In the genomic region with DNA sequence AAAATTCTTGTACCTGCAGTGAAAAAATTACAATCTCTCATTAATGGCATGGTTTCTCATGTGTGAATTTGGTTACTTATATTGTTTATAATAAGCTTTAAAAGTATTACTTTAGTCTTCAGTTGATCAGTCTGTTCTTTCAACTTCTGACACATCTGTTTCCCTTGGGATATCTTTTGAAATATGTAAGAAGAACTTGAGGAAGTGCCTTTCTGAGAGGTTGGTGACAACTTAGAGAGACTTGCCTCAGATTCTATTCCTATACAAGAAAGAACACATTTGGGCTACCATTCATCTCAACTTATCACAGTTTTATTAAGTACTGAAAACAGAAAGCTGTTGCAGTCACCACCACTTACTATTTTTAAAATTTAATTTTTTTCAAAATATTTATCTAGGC, we compare ENCODE assay signal across 34 cellular contexts. TPM values are rescaled to one million over a fixed set of nuclear protein-coding genes. Genes with fewer than 3 reads are reported as not detected.
"Had no signal": no experiment of that assay in that cellular context is flagged by ENCODE, and none has a peak within 500 bp of the region (broad histone marks: within the 10 kb centered on the region; RNA-seq: fewer than 3 reads in every experiment).

No MANE protein-coding gene starts in this region.

- H3K27ac Mint-ChIP-seq: activated CD4-positive, alpha-beta memory T cell treated with anti-CD3 and anti-CD28 coated beads, Interleukin-2, amount 10 ng/mL, durations not matched to agents 7 days and 5 days; activated CD4-positive, alpha-beta T cell treated with anti-CD3 and anti-CD28 coated beads, Interleukin-2, amount 10 ng/mL, durations not matched to agents 7 days and 5 days; activated naive CD4-positive, alpha-beta T cell treated with anti-CD3 and anti-CD28 coated beads, Interleukin-2, amount 10 ng/mL, durations not matched to agents 7 days and 5 days; activated naive CD4-positive, alpha-beta T cell treated with anti-CD3 and anti-CD28 coated beads, Interleukin-2, amount 50 U/mL, for 72 hours; activated naive CD8-positive, alpha-beta T cell treated with anti-CD3 and anti-CD28 coated beads, Interleukin-2, amount 10 ng/mL, durations not matched to agents 7 days and 5 days; activated T-cell treated with anti-CD3 and anti-CD28 coated beads, Interleukin-2, amount 50 U/mL, for 24 hours; activated T-cell treated with anti-CD3 and anti-CD28 coated beads, Interleukin-2, amount 50 U/mL, for 72 hours; dendritic cell treated with granulocyte-macrophage colony-stimulating factor and Interleukin-4, amounts not matched to agents 40 ng/mL and 50 ng/mL, for 4 days; effector memory CD8-positive, alpha-beta T cell; T-helper 17 cell; T-helper 2 cell treated with Interferon-gamma antibody and Interleukin-4, amounts not matched to agents 5 μg/mL and 100 μg/mL, for 36 hours had no signal

- DNase-seq: activated CD4-positive, alpha-beta memory T cell treated with anti-CD3 and anti-CD28 coated beads, Interleukin-2, amount 10 ng/mL, durations not matched to agents 7 days and 5 days; activated CD4-positive, alpha-beta T cell treated with anti-CD3 and anti-CD28 coated beads for 1 hour; activated CD4-positive, alpha-beta T cell treated with anti-CD3 and anti-CD28 coated beads for 4 hours; activated CD4-positive, alpha-beta T cell treated with anti-CD3 and anti-CD28 coated beads, Interleukin-2, amount 10 ng/mL, durations not matched to agents 7 days and 5 days; activated CD4-positive, alpha-beta T cell treated with anti-CD3 and anti-CD28 coated beads, Interleukin-2, amount 50 U/mL, for 4 hours; activated CD8-positive, alpha-beta memory T cell treated with anti-CD3 and anti-CD28 coated beads, Interleukin-2, amount 50 U/mL, for 48 hours; activated gamma-delta T cell; activated naive CD4-positive, alpha-beta T cell; activated naive CD4-positive, alpha-beta T cell treated with anti-CD3 and anti-CD28 coated beads, Interleukin-2, amount 10 ng/mL, durations not matched to agents 7 days and 5 days; activated naive CD8-positive, alpha-beta T cell treated with anti-CD3 and anti-CD28 coated beads, Interleukin-2, amount 10 ng/mL, durations not matched to agents 7 days and 5 days; activated T-cell treated with anti-CD3 and anti-CD28 coated beads for 4 hours; activated T-cell treated with anti-CD3 and anti-CD28 coated beads, Interleukin-2, amount 50 U/mL, for 24 hours; activated T-cell treated with anti-CD3 and anti-CD28 coated beads, Interleukin-2, amount 50 U/mL, for 72 hours; central memory CD4-positive, alpha-beta T cell; cerebellar nuclear complex; colonic mucosa; dorsolateral prefrontal cortex; effector memory CD8-positive, alpha-beta T cell; erythroblast; foreskin keratinocyte; gastrocnemius medialis; glutamatergic neuron; heart left ventricle; T-helper 17 cell; T1000 had no signal

- H3K36me3 ChIP-seq: ascending aorta, breast epithelium, cardiac muscle cell, colonic mucosa, esophagus muscularis mucosa, gastrocnemius medialis, heart left ventricle had no signal

- H3K27me3 ChIP-seq: ascending aorta, breast epithelium, cardiac muscle cell, colonic mucosa, dorsolateral prefrontal cortex, esophagus muscularis mucosa, foreskin keratinocyte, gastrocnemius medialis, heart left ventricle, hepatocyte had no signal

- H2AFZ ChIP-seq: hepatocyte had no signal

- H3K4me1 ChIP-seq: ascending aorta, breast epithelium, colonic mucosa had no signal

- H3K4me2 ChIP-seq: hepatocyte had no signal

- H3K4me3 Mint-ChIP-seq: activated CD4-positive, alpha-beta memory T cell treated with anti-CD3 and anti-CD28 coated beads, Interleukin-2, amount 10 ng/mL, durations not matched to agents 7 days and 5 days; activated CD4-positive, alpha-beta T cell treated with anti-CD3 and anti-CD28 coated beads, Interleukin-2, amount 10 ng/mL, durations not matched to agents 7 days and 5 days; activated naive CD4-positive, alpha-beta T cell treated with anti-CD3 and anti-CD28 coated beads, Interleukin-2, amount 10 ng/mL, durations not matched to agents 7 days and 5 days; activated naive CD8-positive, alpha-beta T cell treated with anti-CD3 and anti-CD28 coated beads, Interleukin-2, amount 10 ng/mL, durations not matched to agents 7 days and 5 days; activated T-cell treated with anti-CD3 and anti-CD28 coated beads, Interleukin-2, amount 50 U/mL, for 24 hours; activated T-cell treated with anti-CD3 and anti-CD28 coated beads, Interleukin-2, amount 50 U/mL, for 72 hours; brain; dendritic cell treated with granulocyte-macrophage colony-stimulating factor and Interleukin-4, amounts not matched to agents 40 ng/mL and 50 ng/mL, for 4 days; effector memory CD8-positive, alpha-beta T cell; T-helper 17 cell; T-helper 2 cell treated with Interferon-gamma antibody and Interleukin-4, amounts not matched to agents 5 μg/mL and 100 μg/mL, for 36 hours had no signal

- H3K9me3 Mint-ChIP-seq: activated CD4-positive, alpha-beta memory T cell treated with anti-CD3 and anti-CD28 coated beads, Interleukin-2, amount 10 ng/mL, durations not matched to agents 7 days and 5 days; activated CD4-positive, alpha-beta T cell treated with anti-CD3 and anti-CD28 coated beads, Interleukin-2, amount 10 ng/mL, durations not matched to agents 7 days and 5 days; activated naive CD4-positive, alpha-beta T cell treated with anti-CD3 and anti-CD28 coated beads, Interleukin-2, amount 10 ng/mL, durations not matched to agents 7 days and 5 days; activated naive CD4-positive, alpha-beta T cell treated with anti-CD3 and anti-CD28 coated beads, Interleukin-2, amount 50 U/mL, for 72 hours; activated naive CD8-positive, alpha-beta T cell treated with anti-CD3 and anti-CD28 coated beads, Interleukin-2, amount 10 ng/mL, durations not matched to agents 7 days and 5 days; activated T-cell treated with anti-CD3 and anti-CD28 coated beads, Interleukin-2, amount 50 U/mL, for 24 hours; activated T-cell treated with anti-CD3 and anti-CD28 coated beads, Interleukin-2, amount 50 U/mL, for 72 hours; brain; dendritic cell treated with granulocyte-macrophage colony-stimulating factor and Interleukin-4, amounts not matched to agents 40 ng/mL and 50 ng/mL, for 4 days; effector memory CD8-positive, alpha-beta T cell; T-helper 2 cell treated with Interferon-gamma antibody and Interleukin-4, amounts not matched to agents 5 μg/mL and 100 μg/mL, for 36 hours had no signal

- H3K27ac ChIP-seq: ascending aorta, breast epithelium, cardiac muscle cell, colonic mucosa, dorsolateral prefrontal cortex, esophagus muscularis mucosa, foreskin keratinocyte, gastrocnemius medialis, heart left ventricle, hepatocyte had no signal

- H3K36me3 Mint-ChIP-seq: activated naive CD4-positive, alpha-beta T cell treated with anti-CD3 and anti-CD28 coated beads, Interleukin-2, amount 10 ng/mL, durations not matched to agents 7 days and 5 days; activated naive CD4-positive, alpha-beta T cell treated with anti-CD3 and anti-CD28 coated beads, Interleukin-2, amount 50 U/mL, for 72 hours; brain had no signal

- H3K9me3 ChIP-seq: ascending aorta, breast epithelium, colonic mucosa, esophagus muscularis mucosa, gastrocnemius medialis, heart left ventricle had no signal

- H3K4me3 ChIP-seq: ascending aorta, breast epithelium, cardiac muscle cell, colonic mucosa, dorsolateral prefrontal cortex, esophagus muscularis mucosa, gastrocnemius medialis, heart left ventricle, hepatocyte had no signal

- H3K27me3 Mint-ChIP-seq: brain; dendritic cell treated with granulocyte-macrophage colony-stimulating factor and Interleukin-4, amounts not matched to agents 40 ng/mL and 50 ng/mL, for 4 days had no signal

- H3K79me2 ChIP-seq: hepatocyte had no signal

RNA-seq across cellular contexts. Expression of gene AKNAD1, which starts 8.1 kb away (rescaled TPM):
- total RNA-seq: activated CD4-positive, alpha-beta memory T cell treated with anti-CD3 and anti-CD28 coated beads, Interleukin-2, amount 10 ng/mL, durations not matched to agents 7 days and 5 days; activated CD4-positive, alpha-beta T cell treated with anti-CD3 and anti-CD28 coated beads, Interleukin-2, amount 10 ng/mL, durations not matched to agents 7 days and 5 days; activated naive CD4-positive, alpha-beta T cell treated with anti-CD3 and anti-CD28 coated beads, Interleukin-2, amount 50 U/mL, for 72 hours; activated naive CD8-positive, alpha-beta T cell treated with anti-CD3 and anti-CD28 coated beads, Interleukin-2, amount 10 ng/mL, durations not matched to agents 7 days and 5 days; activated T-cell treated with anti-CD3 and anti-CD28 coated beads, Interleukin-2, amount 50 U/mL, for 72 hours; ascending aorta; cardiac muscle cell; colonic mucosa; T-helper 17 cell had no signal
- polyA plus RNA-seq: cardiac muscle cell, hepatocyte had no signal
